32 cellular contexts compared by ENCODE assay signal in genomic region chr3:25679166-25679565, GRCh38.
"Had no signal": no experiment of that assay in that cellular context is flagged by ENCODE, and none has a peak within 500 bp of the region (broad histone marks: within the 10 kb centered on the region; RNA-seq: fewer than 3 reads in every experiment).

No MANE protein-coding gene starts in this region.

- H3K27me3 Mint-ChIP-seq: activated naive CD8-positive, alpha-beta T cell treated with anti-CD3 and anti-CD28 coated beads for 36 hours; brain; dendritic cell treated with granulocyte-macrophage colony-stimulating factor and Interleukin-4, amounts not matched to agents 40 ng/mL and 50 ng/mL, for 4 days; natural killer cell treated with Interleukin-12 subunit alpha and Interleukin-12 subunit beta and Interleukin-15 and Interleukin-18, amount 100 ng/mL, for 72 hours; stimulated activated naive CD8-positive, alpha-beta T cell treated with anti-CD3 and anti-CD28 coated beads, Interleukin-15, Interleukin-2, amounts not matched to agents 100 ng/mL and 50 ng/mL, for 24 hours had no signal

- H3K27ac Mint-ChIP-seq: activated CD4-positive, alpha-beta memory T cell treated with anti-CD3 and anti-CD28 coated beads for 36 hours; activated CD4-positive, alpha-beta T cell treated with anti-CD3 and anti-CD28 coated beads, Interleukin-2, amount 10 ng/mL, durations not matched to agents 24 days and 14 days; activated naive CD4-positive, alpha-beta T cell treated with anti-CD3 and anti-CD28 coated beads for 36 hours; activated naive CD8-positive, alpha-beta T cell treated with anti-CD3 and anti-CD28 coated beads for 36 hours; activated T-helper 1 cell treated with anti-CD3 and anti-CD28 coated beads, Interleukin-12 subunit alpha, Interleukin-12 subunit beta, Interleukin-2, Interleukin-4 antibody, amounts not matched to agents 30 ng/mL and 10 ng/mL and 1 ng/mL, durations not matched to agents 14 hours and 24 hours and 36 hours; dendritic cell treated with granulocyte-macrophage colony-stimulating factor and Interleukin-4, amounts not matched to agents 40 ng/mL and 50 ng/mL, for 4 days; stimulated activated effector memory CD8-positive, alpha-beta T cell treated with anti-CD3 and anti-CD28 coated beads, Interleukin-12 subunit alpha, Interleukin-12 subunit beta, amount 100 ng/mL, for 72 hours; stimulated activated naive CD8-positive, alpha-beta T cell treated with anti-CD3 and anti-CD28 coated beads, Interleukin-15, Interleukin-2, amounts not matched to agents 100 ng/mL and 50 ng/mL, for 24 hours; T-helper 1 cell treated with Interleukin-12 subunit alpha and Interleukin-12 subunit beta and Interleukin-4 antibody, amounts not matched to agents 30 μg/mL and 1 μg/mL, for 36 hours had no signal

- H3K4me1 ChIP-seq: adrenal gland, ascending aorta, esophagus muscularis mucosa, foreskin keratinocyte, left lung, lower lobe of right lung, tibial artery, upper lobe of right lung had no signal

- H3K4me1 Mint-ChIP-seq: activated CD4-positive, alpha-beta T cell treated with anti-CD3 and anti-CD28 coated beads, Interleukin-2, amount 10 ng/mL, durations not matched to agents 24 days and 14 days; activated naive CD8-positive, alpha-beta T cell treated with anti-CD3 and anti-CD28 coated beads for 36 hours; stimulated activated effector memory CD8-positive, alpha-beta T cell treated with anti-CD3 and anti-CD28 coated beads, Interleukin-12 subunit alpha, Interleukin-12 subunit beta, amount 100 ng/mL, for 72 hours had no signal

- DNase-seq: activated CD4-positive, alpha-beta memory T cell treated with anti-CD3 and anti-CD28 coated beads for 36 hours; activated CD4-positive, alpha-beta T cell treated with anti-CD3 and anti-CD28 coated beads, Interleukin-2, amount 10 ng/mL, durations not matched to agents 24 days and 14 days; activated CD4-positive, CD25-positive, alpha-beta regulatory T cell treated with anti-CD3 and anti-CD28 coated beads, Interleukin-2, amount 50 U/mL, for 72 hours; activated CD8-positive, alpha-beta memory T cell treated with anti-CD3 and anti-CD28 coated beads, Interleukin-2, amount 50 U/mL, for 4 hours; activated effector memory CD4-positive, alpha-beta T cell treated with anti-CD3 and anti-CD28 coated beads, Interleukin-2, amount 50 U/mL, for 16 hours; activated naive CD4-positive, alpha-beta T cell treated with anti-CD3 and anti-CD28 coated beads for 36 hours; activated naive CD8-positive, alpha-beta T cell treated with anti-CD3 and anti-CD28 coated beads for 36 hours; activated T-cell treated with anti-CD3 and anti-CD28 coated beads, Interleukin-2, amount 50 U/mL, for 1 hour; adrenal gland; effector CD4-positive, alpha-beta T cell; foreskin keratinocyte; left lung; lower lobe of right lung; mesendoderm; mucosa of descending colon; small intestine; stimulated activated CD4-positive, alpha-beta T cell treated with anti-CD3 and anti-CD28 coated beads, Interleukin-4, amount 100 ng/mL, for 24 hours; T-helper 9 cell; tibial artery; upper lobe of right lung; WERI-Rb-1 had no signal

- H3K9me3 Mint-ChIP-seq: activated CD4-positive, alpha-beta memory T cell treated with anti-CD3 and anti-CD28 coated beads for 36 hours; activated CD4-positive, alpha-beta T cell treated with anti-CD3 and anti-CD28 coated beads, Interleukin-2, amount 10 ng/mL, durations not matched to agents 24 days and 14 days; activated naive CD4-positive, alpha-beta T cell treated with anti-CD3 and anti-CD28 coated beads for 36 hours; activated naive CD8-positive, alpha-beta T cell treated with anti-CD3 and anti-CD28 coated beads for 36 hours; activated T-helper 1 cell treated with anti-CD3 and anti-CD28 coated beads, Interleukin-12 subunit alpha, Interleukin-12 subunit beta, Interleukin-2, Interleukin-4 antibody, amounts not matched to agents 30 ng/mL and 10 ng/mL and 1 ng/mL, durations not matched to agents 14 hours and 24 hours and 36 hours; brain; dendritic cell treated with granulocyte-macrophage colony-stimulating factor and Interleukin-4, amounts not matched to agents 40 ng/mL and 50 ng/mL, for 4 days; natural killer cell treated with Interleukin-12 subunit alpha and Interleukin-12 subunit beta and Interleukin-15 and Interleukin-18, amount 100 ng/mL, for 72 hours; stimulated activated effector memory CD8-positive, alpha-beta T cell treated with anti-CD3 and anti-CD28 coated beads, Interleukin-12 subunit alpha, Interleukin-12 subunit beta, amount 100 ng/mL, for 72 hours; stimulated activated naive CD8-positive, alpha-beta T cell treated with anti-CD3 and anti-CD28 coated beads, Interleukin-15, Interleukin-2, amounts not matched to agents 100 ng/mL and 50 ng/mL, for 24 hours; T-helper 1 cell treated with Interleukin-12 subunit alpha and Interleukin-12 subunit beta and Interleukin-4 antibody, amounts not matched to agents 30 μg/mL and 1 μg/mL, for 36 hours had no signal

- H3K27ac ChIP-seq: adrenal gland, ascending aorta, cardiac muscle cell, esophagus muscularis mucosa, foreskin keratinocyte, left lung, lower lobe of right lung, tibial artery, upper lobe of right lung, WERI-Rb-1 had no signal

- H3K4me3 ChIP-seq: adrenal gland, ascending aorta, cardiac muscle cell, esophagus muscularis mucosa, left lung, lower lobe of right lung, mucosa of descending colon, tibial artery, upper lobe of right lung had no signal

- H3K27me3 ChIP-seq: adrenal gland, ascending aorta, cardiac muscle cell, foreskin keratinocyte, left lung, upper lobe of right lung had no signal

- ATAC-seq: foreskin keratinocyte; left lung; lower lobe of right lung; mucosa of descending colon; natural killer cell treated with Interleukin-12 subunit alpha and Interleukin-12 subunit beta and Interleukin-15 and Interleukin-18, amount 100 ng/mL, for 72 hours; sciatic nerve; stimulated activated effector memory CD8-positive, alpha-beta T cell treated with anti-CD3 and anti-CD28 coated beads, Interleukin-12 subunit alpha, Interleukin-12 subunit beta, amount 100 ng/mL, for 72 hours; upper lobe of right lung had no signal

- H3K36me3 ChIP-seq: adrenal gland, ascending aorta, cardiac muscle cell, esophagus muscularis mucosa, left lung, lower lobe of right lung, tibial artery, upper lobe of right lung, WERI-Rb-1 had no signal

- H3K36me3 Mint-ChIP-seq: activated CD4-positive, alpha-beta memory T cell treated with anti-CD3 and anti-CD28 coated beads for 36 hours; activated naive CD8-positive, alpha-beta T cell treated with anti-CD3 and anti-CD28 coated beads for 36 hours; brain; natural killer cell treated with Interleukin-12 subunit alpha and Interleukin-12 subunit beta and Interleukin-15 and Interleukin-18, amount 100 ng/mL, for 72 hours; stimulated activated effector memory CD8-positive, alpha-beta T cell treated with anti-CD3 and anti-CD28 coated beads, Interleukin-12 subunit alpha, Interleukin-12 subunit beta, amount 100 ng/mL, for 72 hours had no signal

- H3K4me3 Mint-ChIP-seq: activated CD4-positive, alpha-beta memory T cell treated with anti-CD3 and anti-CD28 coated beads for 36 hours; activated CD4-positive, alpha-beta T cell treated with anti-CD3 and anti-CD28 coated beads, Interleukin-2, amount 10 ng/mL, durations not matched to agents 24 days and 14 days; activated naive CD4-positive, alpha-beta T cell treated with anti-CD3 and anti-CD28 coated beads for 36 hours; activated naive CD8-positive, alpha-beta T cell treated with anti-CD3 and anti-CD28 coated beads for 36 hours; activated T-helper 1 cell treated with anti-CD3 and anti-CD28 coated beads, Interleukin-12 subunit alpha, Interleukin-12 subunit beta, Interleukin-2, Interleukin-4 antibody, amounts not matched to agents 30 ng/mL and 10 ng/mL and 1 ng/mL, durations not matched to agents 14 hours and 24 hours and 36 hours; brain; dendritic cell treated with granulocyte-macrophage colony-stimulating factor and Interleukin-4, amounts not matched to agents 40 ng/mL and 50 ng/mL, for 4 days; natural killer cell treated with Interleukin-12 subunit alpha and Interleukin-12 subunit beta and Interleukin-15 and Interleukin-18, amount 100 ng/mL, for 72 hours; stimulated activated effector memory CD8-positive, alpha-beta T cell treated with anti-CD3 and anti-CD28 coated beads, Interleukin-12 subunit alpha, Interleukin-12 subunit beta, amount 100 ng/mL, for 72 hours; stimulated activated naive CD8-positive, alpha-beta T cell treated with anti-CD3 and anti-CD28 coated beads, Interleukin-15, Interleukin-2, amounts not matched to agents 100 ng/mL and 50 ng/mL, for 24 hours; T-helper 1 cell treated with Interleukin-12 subunit alpha and Interleukin-12 subunit beta and Interleukin-4 antibody, amounts not matched to agents 30 μg/mL and 1 μg/mL, for 36 hours had no signal
